ENCODE assay signal across 13 cellular contexts in the genomic region with DNA sequence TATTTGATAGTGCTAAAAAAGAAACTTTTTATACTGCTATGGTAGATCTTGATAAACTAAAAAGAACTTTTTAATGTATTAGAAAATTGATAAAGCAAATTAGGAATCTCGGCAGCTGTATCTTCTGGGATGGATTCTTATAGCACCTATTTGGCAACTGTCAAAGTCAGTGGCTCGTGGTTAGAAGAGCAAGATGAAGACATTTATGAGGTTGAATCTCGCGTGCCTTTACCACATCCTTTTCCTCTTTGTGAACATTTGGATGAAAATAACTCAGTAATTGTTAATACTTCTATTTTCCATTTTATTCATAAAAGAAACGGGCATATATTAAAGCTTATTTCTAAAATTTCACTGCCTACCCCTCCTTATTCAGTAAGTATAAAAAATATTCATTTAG.
DNase-seq lines count a peak whose midpoint lies in the region; ATAC-seq and TF ChIP-seq lines count a peak whose summit lies in the region.
"Had no signal": no experiment of that assay in that cellular context is flagged by ENCODE, and none has a peak within 500 bp of the region (broad histone marks: within the 10 kb centered on the region; RNA-seq: fewer than 3 reads in every experiment).

No MANE protein-coding gene starts in this region.

- DNase-seq in activated CD4-positive, alpha-beta T cell treated with anti-CD3 and anti-CD28 coated beads, Interleukin-2, amount 10 ng/mL, durations not matched to agents 7 days and 5 days, result peak; percentile 48
- no peak for DNase-seq in activated CD4-positive, alpha-beta T cell treated with anti-CD3 and anti-CD28 coated beads, Interleukin-2, amount 50 U/mL, for 48 hours
- DNase-seq in Jurkat, Clone E6-1 (ENCODE audit: low read depth, low spot score), result peak; percentile 68
- no peak for DNase-seq in activated naive CD8-positive, alpha-beta T cell treated with anti-CD3 and anti-CD28 coated beads for 36 hours
- DNase-seq in prostate gland (ENCODE audit: low spot score), result no peak
- no peak for DNase-seq in UCSD-AML1 (lab: John Stamatoyannopoulos, UW; ENCODE audit: unreplicated experiment)
- DNase-seq: GOT3; Karpas-422; stimulated activated CD4-positive, alpha-beta T cell treated with anti-CD3 and anti-CD28 coated beads, Interleukin-2, amount 100 ng/mL, for 24 hours had no signal

- peak overlapping the region; percentile 22 to 42 for H3K27ac ChIP-seq in prostate gland

- H3K36me3 ChIP-seq in prostate gland, result no peaks in the 10 kb centered on the region

- H3K27ac Mint-ChIP-seq in activated CD4-positive, alpha-beta T cell treated with anti-CD3 and anti-CD28 coated beads, Interleukin-2, amount 10 ng/mL, durations not matched to agents 7 days and 5 days, result no peak overlapping the region
- no peak overlapping the region for H3K27ac Mint-ChIP-seq in activated naive CD8-positive, alpha-beta T cell treated with anti-CD3 and anti-CD28 coated beads for 36 hours
- H3K27ac Mint-ChIP-seq: stimulated activated naive CD8-positive, alpha-beta T cell treated with anti-CD3 and anti-CD28 coated beads, Interleukin-15, Interleukin-2, amounts not matched to agents 100 ng/mL and 50 ng/mL, for 24 hours had no signal

- H3K4me3 Mint-ChIP-seq in activated CD4-positive, alpha-beta T cell treated with anti-CD3 and anti-CD28 coated beads, Interleukin-2, amount 10 ng/mL, durations not matched to agents 7 days and 5 days, result no peak overlapping the region
- peak overlapping the region; percentile 10 for H3K4me3 Mint-ChIP-seq in activated naive CD8-positive, alpha-beta T cell treated with anti-CD3 and anti-CD28 coated beads for 36 hours
- H3K4me3 Mint-ChIP-seq: stimulated activated naive CD8-positive, alpha-beta T cell treated with anti-CD3 and anti-CD28 coated beads, Interleukin-15, Interleukin-2, amounts not matched to agents 100 ng/mL and 50 ng/mL, for 24 hours had no signal

- WGBS in prostate gland, result 41% methylated on average over 5 of the region's 5 CpGs

- H3K9me3 ChIP-seq in prostate gland, result no peaks in the 10 kb centered on the region
- H3K9me3 ChIP-seq: body of pancreas had no signal

- peaks cover 14% of the 10 kb centered on the region for H3K4me1 Mint-ChIP-seq in activated CD4-positive, alpha-beta T cell treated with anti-CD3 and anti-CD28 coated beads, Interleukin-2, amount 10 ng/mL, durations not matched to agents 7 days and 5 days
- peaks cover 16% of the 10 kb centered on the region for H3K4me1 Mint-ChIP-seq in activated naive CD8-positive, alpha-beta T cell treated with anti-CD3 and anti-CD28 coated beads for 36 hours

- H3K9me3 Mint-ChIP-seq in activated CD4-positive, alpha-beta T cell treated with anti-CD3 and anti-CD28 coated beads, Interleukin-2, amount 10 ng/mL, durations not matched to agents 7 days and 5 days, result no peaks in the 10 kb centered on the region
- no peaks in the 10 kb centered on the region for H3K9me3 Mint-ChIP-seq in activated naive CD8-positive, alpha-beta T cell treated with anti-CD3 and anti-CD28 coated beads for 36 hours
- H3K9me3 Mint-ChIP-seq: stimulated activated naive CD8-positive, alpha-beta T cell treated with anti-CD3 and anti-CD28 coated beads, Interleukin-15, Interleukin-2, amounts not matched to agents 100 ng/mL and 50 ng/mL, for 24 hours had no signal

- POLR2A ChIA-PET in activated CD4-positive, alpha-beta T cell treated with anti-CD3 and anti-CD28 coated beads, Interleukin-2, amount 10 ng/mL, durations not matched to agents 7 days and 5 days (lab: Charles Lee), result no interaction called here

- TF ChIP-seq POLR2A in prostate gland (IDR thresholded peaks at IDR 0.05), result no peak

- intact Hi-C loops in prostate gland (cut with DNase I), result no loop called here

- H3K27me3 Mint-ChIP-seq in activated CD4-positive, alpha-beta T cell treated with anti-CD3 and anti-CD28 coated beads, Interleukin-2, amount 10 ng/mL, durations not matched to agents 7 days and 5 days, result no peaks in the 10 kb centered on the region
- no peaks in the 10 kb centered on the region for H3K27me3 Mint-ChIP-seq in activated naive CD8-positive, alpha-beta T cell treated with anti-CD3 and anti-CD28 coated beads for 36 hours
- H3K27me3 Mint-ChIP-seq: stimulated activated naive CD8-positive, alpha-beta T cell treated with anti-CD3 and anti-CD28 coated beads, Interleukin-15, Interleukin-2, amounts not matched to agents 100 ng/mL and 50 ng/mL, for 24 hours had no signal

- TF ChIP-seq CTCF in prostate gland (IDR thresholded peaks at IDR 0.05), result no peak

- no peak for ATAC-seq in SK-N-SH treated with all-trans-retinoic acid at 6 μM for 48 hours
- no peak for ATAC-seq in HG02763 (IDR thresholded peaks at IDR 0.05; ENCODE audit: unreplicated experiment)

- H3K36me3 Mint-ChIP-seq in activated CD4-positive, alpha-beta T cell treated with anti-CD3 and anti-CD28 coated beads, Interleukin-2, amount 10 ng/mL, durations not matched to agents 7 days and 5 days (ENCODE audit: low read depth), result peaks cover 6% of the 10 kb centered on the region
- H3K36me3 Mint-ChIP-seq in activated naive CD8-positive, alpha-beta T cell treated with anti-CD3 and anti-CD28 coated beads for 36 hours, result peaks cover 3% of the 10 kb centered on the region

- no peak overlapping the region for H3K4me3 ChIP-seq in Jurkat, Clone E6-1 (ENCODE audit: low read length)
- no peak overlapping the region for H3K4me3 ChIP-seq in prostate gland
- H3K4me3 ChIP-seq: body of pancreas had no signal

- CTCF ChIA-PET in activated CD4-positive, alpha-beta T cell treated with anti-CD3 and anti-CD28 coated beads, Interleukin-2, amount 10 ng/mL, durations not matched to agents 7 days and 5 days (lab: Charles Lee), result interaction anchor here (1.5 kb wide), 1 partner anchor 14 kb away, joined by 4 read pairs; no protein-coding TSS in a partner anchor

- H3K4me1 ChIP-seq in prostate gland (replicated peaks), result no peaks in the 10 kb centered on the region

- no peaks in the 10 kb centered on the region for H3K27me3 ChIP-seq in prostate gland (replicated peaks; ENCODE audit: insufficient read depth)
- H3K27me3 ChIP-seq: body of pancreas had no signal

TF ChIP-seq in SK-N-SH treated with all-trans-retinoic acid at 6 μM for 48 hours, 23 proteins besides CTCF, POLR2A, EP300 and RAD21:
- TF ChIP-seq TCF4 (CRISPR knock-in tag; IDR thresholded peaks at IDR 0.05; ENCODE audit: borderline replicate concordance) (no peak), CSRNP3 (CRISPR knock-in tag; IDR thresholded peaks at IDR 0.05) (no peak), ZFP3 (CRISPR knock-in tag; IDR thresholded peaks at IDR 0.05) (no peak), ZNF70 (CRISPR knock-in tag; IDR thresholded peaks at IDR 0.05) (no peak)

Comparison
In these comparisons a context has a peak if more than half of its experiments do, and no peak if none do; other contexts are left out.
1. DNase-seq: peak in activated CD4-positive, alpha-beta T cell treated with anti-CD3 and anti-CD28 coated beads, Interleukin-2, amount 10 ng/mL, durations not matched to agents 7 days and 5 days (single experiment) and Jurkat, Clone E6-1 (single experiment); none in activated CD4-positive, alpha-beta T cell treated with anti-CD3 and anti-CD28 coated beads, Interleukin-2, amount 50 U/mL, for 48 hours (0 of 2), activated naive CD8-positive, alpha-beta T cell treated with anti-CD3 and anti-CD28 coated beads for 36 hours (single experiment), prostate gland (single experiment) and UCSD-AML1 (single experiment).